ENCODE assay signal across 12 cellular contexts in genomic region chr2:138712212-138712979, GRCh38.
DNase-seq lines count a peak whose midpoint lies in the region; ATAC-seq lines count a peak whose summit lies in the region.
"Had no signal": no experiment of that assay in that cellular context is flagged by ENCODE, and none has a peak within 500 bp of the region (broad histone marks: within the 10 kb centered on the region; RNA-seq: fewer than 3 reads in every experiment).

No MANE protein-coding gene starts in this region.

- H3K27me3 Mint-ChIP-seq in activated T-helper 17 cell treated with anti-CD3 and anti-CD28 coated beads, Interleukin-2, amount 50 U/mL, for 72 hours = peaks cover 25% of the 10 kb centered on the region
- peaks cover 10% of the 10 kb centered on the region for H3K27me3 Mint-ChIP-seq in activated naive CD4-positive, alpha-beta T cell treated with anti-CD3 and anti-CD28 coated beads for 36 hours (ENCODE audit: low read depth)

- CTCF ChIA-PET in activated naive CD4-positive, alpha-beta T cell treated with anti-CD3 and anti-CD28 coated beads for 36 hours (lab: Charles Lee) = interaction anchor here (0.7 kb wide), 1 partner anchor 584 kb away, joined by 3 read pairs; no protein-coding TSS in a partner anchor

- DNase-seq in EL (peak; percentile 43), NCI-H1092 (lab: John Stamatoyannopoulos, UW) (no peak), caudate nucleus (lab: John Stamatoyannopoulos, UW) (no peak), iPS-NIHi11 (ENCODE audit: low spot score) (no peak)
- no peak for DNase-seq in activated naive CD4-positive, alpha-beta T cell treated with anti-CD3 and anti-CD28 coated beads for 36 hours
- DNase-seq: activated gamma-delta T cell; CD4-positive, CD25-positive, alpha-beta regulatory T cell; head of caudate nucleus had no signal

- no peak overlapping the region for H3K27ac ChIP-seq in caudate nucleus (ENCODE audit: low read depth, low read length)
- H3K27ac ChIP-seq: SJSA1 had no signal

- H3K4me1 Mint-ChIP-seq in activated T-helper 17 cell treated with anti-CD3 and anti-CD28 coated beads, Interleukin-2, amount 50 U/mL, for 72 hours = no peaks in the 10 kb centered on the region
- H3K4me1 Mint-ChIP-seq in activated naive CD4-positive, alpha-beta T cell treated with anti-CD3 and anti-CD28 coated beads for 36 hours (ENCODE audit: low read depth) = no peaks in the 10 kb centered on the region

- no peak overlapping the region for H3K27ac Mint-ChIP-seq in activated T-helper 17 cell treated with anti-CD3 and anti-CD28 coated beads, Interleukin-2, amount 50 U/mL, for 72 hours
- no peak overlapping the region for H3K27ac Mint-ChIP-seq in activated naive CD4-positive, alpha-beta T cell treated with anti-CD3 and anti-CD28 coated beads for 36 hours
- H3K27ac Mint-ChIP-seq: CD4-positive, CD25-positive, alpha-beta regulatory T cell had no signal

- no peaks in the 10 kb centered on the region for H3K36me3 Mint-ChIP-seq in activated T-helper 17 cell treated with anti-CD3 and anti-CD28 coated beads, Interleukin-2, amount 50 U/mL, for 72 hours (ENCODE audit: low read depth)
- no peaks in the 10 kb centered on the region for H3K36me3 Mint-ChIP-seq in activated naive CD4-positive, alpha-beta T cell treated with anti-CD3 and anti-CD28 coated beads for 36 hours (ENCODE audit: low read depth)
- H3K36me3 Mint-ChIP-seq: CD4-positive, CD25-positive, alpha-beta regulatory T cell had no signal

- H3K4me3 Mint-ChIP-seq in activated T-helper 17 cell treated with anti-CD3 and anti-CD28 coated beads, Interleukin-2, amount 50 U/mL, for 72 hours = no peak overlapping the region
- no peak overlapping the region for H3K4me3 Mint-ChIP-seq in activated naive CD4-positive, alpha-beta T cell treated with anti-CD3 and anti-CD28 coated beads for 36 hours
- H3K4me3 Mint-ChIP-seq: CD4-positive, CD25-positive, alpha-beta regulatory T cell had no signal

- peaks cover 5% of the 10 kb centered on the region for H3K9me3 Mint-ChIP-seq in activated T-helper 17 cell treated with anti-CD3 and anti-CD28 coated beads, Interleukin-2, amount 50 U/mL, for 72 hours
- H3K9me3 Mint-ChIP-seq in activated naive CD4-positive, alpha-beta T cell treated with anti-CD3 and anti-CD28 coated beads for 36 hours = no peaks in the 10 kb centered on the region

- intact Hi-C loops in activated naive CD4-positive, alpha-beta T cell treated with anti-CD3 and anti-CD28 coated beads for 36 hours (cut with micrococcal nuclease) = loop anchor here (10.0 kb wide), 1 partner anchor 228 kb away; no protein-coding TSS in a partner anchor

- ATAC-seq in GM19452 (IDR thresholded peaks at IDR 0.05; ENCODE audit: unreplicated experiment) = peak; percentile 91
- ATAC-seq in HG03060 (IDR thresholded peaks at IDR 0.05; ENCODE audit: low read depth, unreplicated experiment) = peak; percentile 90
- peak; percentile 32 for ATAC-seq in activated T-helper 17 cell treated with anti-CD3 and anti-CD28 coated beads, Interleukin-2, amount 50 U/mL, for 72 hours (replicated peaks)

Comparison
In these comparisons a context has a peak if more than half of its experiments do, and no peak if none do; other contexts are left out.
1. ATAC-seq: peak in every context shown above with its lines; median percentile 91 in GM19452; 90 in HG03060; 32 in activated T-helper 17 cell treated with anti-CD3 and anti-CD28 coated beads, Interleukin-2, amount 50 U/mL, for 72 hours.